In genomic region chr11:15276616-15277015, GRCh38 we compare ENCODE assay signal across 10 cellular contexts.
A peak's percentile ranks its signal among the peaks of the same experiment; 100 is the strongest.
DNase-seq lines count a peak whose midpoint lies in the region; ATAC-seq and TF ChIP-seq lines count a peak whose summit lies in the region.
"Had no signal": no experiment of that assay in that cellular context is flagged by ENCODE, and none has a peak within 500 bp of the region (broad histone marks: within the 10 kb centered on the region; RNA-seq: fewer than 3 reads in every experiment).

No MANE protein-coding gene starts in this region.

- H3K4me3 ChIP-seq in left ventricle myocardium inferior: no peak overlapping the region
- no peak overlapping the region for H3K4me3 ChIP-seq in fibroblast of mammary gland (ENCODE audit: control insufficient read depth, low read depth, low read length)
- no peak overlapping the region for H3K4me3 ChIP-seq in psoas muscle

- ATAC-seq in HG03196 (IDR thresholded peaks at IDR 0.05; ENCODE audit: unreplicated experiment) (no peak), omental fat pad (ENCODE audit: low FRiP score) (no peak), psoas muscle (no peak)

- TF ChIP-seq CTCF in left ventricle myocardium inferior (IDR thresholded peaks at IDR 0.05; ENCODE audit: borderline replicate concordance): peak; percentile 43
- peak; percentile 32 for TF ChIP-seq CTCF in fibroblast of mammary gland (conservative IDR thresholded peaks at IDR 0.05; ENCODE audit: control insufficient read depth, insufficient read depth, low read depth, low read length)
- no peak for TF ChIP-seq CTCF in omental fat pad (IDR thresholded peaks at IDR 0.05)
- TF ChIP-seq CTCF in psoas muscle (IDR thresholded peaks at IDR 0.05): no peak

- H3K9me3 ChIP-seq in left ventricle myocardium inferior (replicated peaks): no peaks in the 10 kb centered on the region
- no peaks in the 10 kb centered on the region for H3K9me3 ChIP-seq in psoas muscle

- H3K27ac ChIP-seq in left ventricle myocardium inferior (replicated peaks) (no peak overlapping the region), psoas muscle (no peak overlapping the region)

- H3K36me3 ChIP-seq in left ventricle myocardium inferior (no peaks in the 10 kb centered on the region), psoas muscle (ENCODE audit: insufficient read depth in 1 of 2, low read depth in 1 of 2) (no peaks in the 10 kb centered on the region)

- peaks cover 18% of the 10 kb centered on the region for H3K27me3 ChIP-seq in left ventricle myocardium inferior (ENCODE audit: low read depth)
- peaks cover 0 to 2% (median 0%) of the 10 kb centered on the region in 3 donors for H3K27me3 ChIP-seq in psoas muscle (ENCODE audit: insufficient read depth in 3 of 3, low read length in 2 of 3)

- intact Hi-C loops in left ventricle myocardium inferior (cut with micrococcal nuclease) (no loop called here), cardiac septum (cut with DNase I) (no loop called here), psoas muscle (cut with DNase I) (no loop called here)

- H3K4me1 ChIP-seq in left ventricle myocardium inferior (no peaks in the 10 kb centered on the region), psoas muscle (no peaks in the 10 kb centered on the region)

- WGBS in psoas muscle, 3 donors: 27 to 37% (median 27%) methylated on average over 3 of the region's 3 CpGs

- no peak for DNase-seq in left ventricle myocardium inferior
- DNase-seq in cardiac septum (ENCODE audit: low spot score): no peak
- peak; percentile 72 for DNase-seq in NCI-H748 (lab: John Stamatoyannopoulos, UW; ENCODE audit: unreplicated experiment)
- DNase-seq in fibroblast of mammary gland (ENCODE audit: low read depth): peak; percentile 7
- no peak for DNase-seq in omental fat pad (ENCODE audit: low spot score)
- DNase-seq in psoas muscle: no peak
- DNase-seq in NCI-H2196 treated with DMSO at 0.1 percent for 48 hours (lab: John Stamatoyannopoulos, UW; ENCODE audit: unreplicated experiment): no peak
- DNase-seq: HCEC 1CT, NCI-H1048 had no signal

Comparison
In these comparisons a context has a peak if more than half of its experiments do, and no peak if none do; other contexts are left out.
1. DNase-seq: peak in NCI-H748 (single experiment) and fibroblast of mammary gland (single experiment); none in left ventricle myocardium inferior (single experiment), cardiac septum (single experiment), omental fat pad (single experiment), psoas muscle (0 of 2) and NCI-H2196 treated with DMSO at 0.1 percent for 48 hours (single experiment).
2. CTCF ChIP-seq: peak in left ventricle myocardium inferior (single experiment) and fibroblast of mammary gland (single experiment); none in omental fat pad (0 of 3) and psoas muscle (single experiment).